26 cellular contexts compared by ENCODE assay signal in genomic region chr12:2190085-2190484, GRCh38.
DNase-seq lines count a peak whose midpoint lies in the region; ATAC-seq, FAIRE-seq and TF ChIP-seq lines count a peak whose summit lies in the region.
"Had no signal": no experiment of that assay in that cellular context is flagged by ENCODE, and none has a peak within 500 bp of the region (broad histone marks: within the 10 kb centered on the region; RNA-seq: fewer than 3 reads in every experiment).

No MANE protein-coding gene starts in this region.

- no peaks in the 10 kb centered on the region for H3K36me3 Mint-ChIP-seq in GM23338 (ENCODE audit: low read depth)
- H3K36me3 Mint-ChIP-seq: CD8-positive, alpha-beta T cell had no signal

- H3K79me2 ChIP-seq in GM23338 (replicated peaks; ENCODE audit: insufficient read depth) (no peaks in the 10 kb centered on the region), H1 (ENCODE audit: control insufficient read depth in 1 of 2, insufficient read depth in 2 of 2, low read length in 2 of 2) (no peaks in the 10 kb centered on the region)

- H3K4me1 Mint-ChIP-seq in GM23338 = peaks cover 57% of the 10 kb centered on the region

- H3K9me3 ChIP-seq in HUES48 (ENCODE audit: control insufficient read depth, insufficient read depth, low read length) (no peaks in the 10 kb centered on the region), H1 (ENCODE audit: insufficient read depth in 2 of 2, low read depth in 1 of 2, low read length in 1 of 2) (no peaks in the 10 kb centered on the region), ascending aorta (no peaks in the 10 kb centered on the region)
- H3K9me3 ChIP-seq: A549, Caco-2, HAP-1, MG63, Peyer's patch had no signal

- FAIRE-seq in H1 (lab: Jason Lieb, UNC) = peak; percentile 85
- FAIRE-seq: A549, GM12891, GM19239, HepG2, K562 had no signal

- TF ChIP-seq POLR2A in H1 (IDR thresholded peaks at IDR 0.05; ENCODE audit: control extremely low read depth in 1 of 2, low read depth in 2 of 2, low read length in 2 of 2) = no peak

- H2AFZ ChIP-seq in GM23338 = no peak overlapping the region
- H2AFZ ChIP-seq in H1 (ENCODE audit: low read length) = no peak overlapping the region

- no peak overlapping the region for H4K5ac ChIP-seq in H1 (ENCODE audit: insufficient read length, low read depth, low read length)

- peaks cover 18% of the 10 kb centered on the region for H3K4me1 ChIP-seq in GM23338 (ENCODE audit: insufficient read depth)
- peaks cover 32% of the 10 kb centered on the region for H3K4me1 ChIP-seq in HUES48 (ENCODE audit: control insufficient read depth, insufficient read depth, low read length)
- peaks cover 11 to 36% (median 23%) of the 10 kb centered on the region in 4 experiments for H3K4me1 ChIP-seq in H1 (replicated peaks in 1 of 4; ENCODE audit: control insufficient read depth in 3 of 4, insufficient read depth in 4 of 4, low read length in 3 of 4)
- H3K4me1 ChIP-seq in ascending aorta = peaks cover 0 to 8% of the 10 kb centered on the region in 2 donors
- H3K4me1 ChIP-seq: A549, HAP-1, Peyer's patch had no signal

- H3K23ac ChIP-seq in H1 (ENCODE audit: insufficient read length) = no peak overlapping the region

- H3K36me3 ChIP-seq in GM23338 (ENCODE audit: insufficient read depth) = no peaks in the 10 kb centered on the region
- H3K36me3 ChIP-seq in HUES48 (ENCODE audit: control insufficient read depth, insufficient read depth, low read length) = no peaks in the 10 kb centered on the region
- H3K36me3 ChIP-seq in H1 (ENCODE audit: control insufficient read depth in 2 of 4, insufficient read depth in 4 of 4, low read length in 3 of 4) = no peaks in the 10 kb centered on the region
- peaks cover 7 to 17% of the 10 kb centered on the region in 2 donors for H3K36me3 ChIP-seq in ascending aorta
- H3K36me3 ChIP-seq: HAP-1, MG63, Peyer's patch had no signal

- H3K9me3 Mint-ChIP-seq in GM23338 = no peaks in the 10 kb centered on the region
- H3K9me3 Mint-ChIP-seq: CD8-positive, alpha-beta T cell; HFFc6 had no signal

- H4K20me1 ChIP-seq in GM23338 (replicated peaks; ENCODE audit: insufficient read depth) (no peaks in the 10 kb centered on the region), H1 (replicated peaks in 1 of 2; ENCODE audit: control insufficient read depth in 1 of 2, insufficient read depth in 2 of 2, low read length in 2 of 2) (no peaks in the 10 kb centered on the region)

- H2BK15ac ChIP-seq in H1 (ENCODE audit: low read length) = no peak overlapping the region

- H3K4me2 ChIP-seq in GM23338 (peak overlapping the region; percentile 47), H1 (ENCODE audit: insufficient read depth in 1 of 2, low read depth in 2 of 2, low read length in 2 of 2) (peak overlapping the region; percentile 45 to 66)
- H3K4me2 ChIP-seq: A549 had no signal

- no peaks in the 10 kb centered on the region for H3K27me3 ChIP-seq in GM23338 (ENCODE audit: insufficient read depth)
- no peaks in the 10 kb centered on the region for H3K27me3 ChIP-seq in HUES48 (ENCODE audit: control insufficient read depth, insufficient read depth, low read length)
- H3K27me3 ChIP-seq in H1 (replicated peaks in 1 of 4; ENCODE audit: control insufficient read depth in 3 of 4, extremely low read depth in 1 of 4, insufficient read depth in 3 of 4, low read length in 3 of 4) = no peaks in the 10 kb centered on the region
- no peaks in the 10 kb centered on the region for H3K27me3 ChIP-seq in ascending aorta
- H3K27me3 ChIP-seq: MG63, Peyer's patch had no signal

- no peak overlapping the region for H3K9ac ChIP-seq in HUES48 (ENCODE audit: low read depth, low read length)
- no peak overlapping the region for H3K9ac ChIP-seq in H1 (replicated peaks in 1 of 4; ENCODE audit: extremely low read depth in 1 of 4, low read depth in 3 of 4, low read length in 3 of 4)

- DNase-seq in GM23338 (ENCODE audit: low spot score) (peak; percentile 82), H1 (ENCODE audit: low read depth in 1 of 2, low spot score in 2 of 2) (no peak), iPS-NIHi7 (ENCODE audit: extremely low spot score) (peak; percentile 57), ascending aorta (ENCODE audit: low spot score in 2 of 2) (no peak), DMS79 (lab: John Stamatoyannopoulos, UW) (no peak)
- DNase-seq in activated effector memory CD4-positive, alpha-beta T cell treated with anti-CD3 and anti-CD28 coated beads, Interleukin-2, amount 50 U/mL, for 16 hours = no peak
- DNase-seq: Caco-2; CD8-positive, alpha-beta T cell; GF-D8; HFFc6; MG63; NCI-H2029; NCI-H446; NCI-H524 treated with DMSO at 0.1 percent for 48 hours; Peyer's patch; SIG-M5 had no signal

- H3K4ac ChIP-seq in H1 (replicated peaks; ENCODE audit: insufficient read length, low read depth, low read length) = peak overlapping the region; percentile 5

- TF ChIP-seq CTCF in GM23338 (conservative IDR thresholded peaks at IDR 0.05; ENCODE audit: low read depth in 2 of 2) (no peak), H1 (IDR thresholded peaks at IDR 0.05; ENCODE audit: control extremely low read depth in 1 of 3, insufficient read depth in 1 of 3, low read depth in 1 of 3, low read length in 3 of 3) (no peak), ascending aorta (IDR thresholded peaks at IDR 0.05) (no peak)

- no peaks in the 10 kb centered on the region for H3K79me1 ChIP-seq in H1 (ENCODE audit: low read depth, low read length)

- no peaks in the 10 kb centered on the region for H3K9me2 ChIP-seq in GM23338 (ENCODE audit: insufficient read depth)

- H3K27ac ChIP-seq in GM23338 (ENCODE audit: low read depth) = peak overlapping the region; percentile 46; the same call in 1 of the 2 replicates
- H3K27ac ChIP-seq in HUES48 (ENCODE audit: low read depth, low read length) = no peak overlapping the region
- no peak overlapping the region for H3K27ac ChIP-seq in H1 (ENCODE audit: low read depth, low read length)
- H3K27ac ChIP-seq in ascending aorta = no peak overlapping the region
- H3K27ac ChIP-seq: A549, C4-2B, Peyer's patch, SK-N-MC had no signal

- no peak for TF ChIP-seq RAD21 in H1 (IDR thresholded peaks at IDR 0.05 in 1 of 2, conservative IDR thresholded peaks at IDR 0.05 in 1 of 2; ENCODE audit: low read depth in 2 of 2, low read length in 2 of 2)

- CTCF ChIA-PET in H1 (lab: Charles Lee; ENCODE audit: partially characterized antibody) = no interaction called here

- H3K18ac ChIP-seq in H1 (ENCODE audit: extremely low read depth, low read length) = peak overlapping the region; percentile 84; the same call in 1 of the 2 replicates

- H3K14ac ChIP-seq in H1 (ENCODE audit: insufficient read length) = no peak overlapping the region

- H3K4me3 ChIP-seq in GM23338 = no peak overlapping the region
- 0 out of 2 replicates have a peak overlapping the region, but pooled peaks have one; percentile 23 for H3K4me3 ChIP-seq in HUES48 (ENCODE audit: low read depth, low read length)
- peak overlapping the region in 1 of 4 experiments; percentile 13; a peak in 2 of 8 replicates for H3K4me3 ChIP-seq in H1 (ENCODE audit: extremely low read depth in 1 of 4, insufficient read depth in 2 of 4, low read depth in 3 of 4, low read length in 4 of 4)
- no peak overlapping the region for H3K4me3 ChIP-seq in ascending aorta
- H3K4me3 ChIP-seq: A549, HAP-1, K562, MG63, Peyer's patch, SK-N-MC had no signal

- TF ChIP-seq EP300 in H1 (IDR thresholded peaks at IDR 0.05; ENCODE audit: borderline replicate concordance in 1 of 2, low read depth in 2 of 2, low read length in 2 of 2) = no peak

- no peak overlapping the region for H4K8ac ChIP-seq in H1 (ENCODE audit: extremely low read depth, insufficient read depth, low read length)

- H2AK5ac ChIP-seq in H1 (ENCODE audit: low read depth, low read length) = peak overlapping the region; percentile 25; the same call in 1 of the 2 replicates

- peaks cover 12% of the 10 kb centered on the region for H3K27me3 Mint-ChIP-seq in GM23338 (ENCODE audit: insufficient read depth, low read depth, poor library complexity)

- peak overlapping the region; percentile 4; the same call in 1 of the 3 replicates for H3K4me3 Mint-ChIP-seq in GM23338
- H3K4me3 Mint-ChIP-seq: B cell; CD8-positive, alpha-beta T cell; HFFc6 had no signal

- H3K23me2 ChIP-seq in H1 (ENCODE audit: low read depth, low read length) = peaks cover 5% of the 10 kb centered on the region

- H3F3A ChIP-seq in GM23338 (replicated peaks; ENCODE audit: low read depth) = peaks cover 11% of the 10 kb centered on the region; the same call in 1 of the 2 replicates

- POLR2A ChIA-PET in H1 (lab: Charles Lee; ENCODE audit: partially characterized antibody) = interaction anchor here (1.1 kb wide), 1 partner anchor 8 kb away, joined by 4 read pairs; no protein-coding TSS in a partner anchor

- H2BK20ac ChIP-seq in H1 (ENCODE audit: low read length) = no peak overlapping the region

- H3K27ac Mint-ChIP-seq in GM23338 = peak overlapping the region; percentile 56; the same call in 1 of the 2 replicates
- H3K27ac Mint-ChIP-seq: B cell; CD8-positive, alpha-beta T cell; HFFc6 had no signal

- H2BK12ac ChIP-seq in H1 (ENCODE audit: low read depth, low read length) = peak overlapping the region; percentile 95

- H2BK5ac ChIP-seq in H1 (ENCODE audit: low read depth, low read length) = peak overlapping the region; percentile 99; the same call in 1 of the 2 replicates

- H3K56ac ChIP-seq in H1 (replicated peaks; ENCODE audit: insufficient read length, low read depth, low read length) = no peak overlapping the region

- peak overlapping the region; percentile 6 for H2BK120ac ChIP-seq in H1 (replicated peaks; ENCODE audit: low read depth, low read length)

- WGBS in H1 (ENCODE audit: extremely low coverage in 1 of 2, insufficient coverage in 1 of 2, insufficient read length in 1 of 2, insufficient replicate concordance in 2 of 2, low coverage in 1 of 2, low lambda C conversion rate in 2 of 2, missing lambda C conversion rate in 1 of 2), 2 experiments = 24% methylated on average over 9 of the region's 9 CpGs; no CpG with 5 or more reads in 1 of the 2 experiments

- peak; percentile 81 for ATAC-seq in GM23338
- ATAC-seq: A549; CD8-positive, alpha-beta T cell; HepG2; K562 had no signal

- H4K91ac ChIP-seq in H1 (replicated peaks; ENCODE audit: insufficient read length, low read length) = peak overlapping the region; percentile 99

- intact Hi-C loops in ascending aorta (cut with DNase I) = loop anchor here (5.0 kb wide), 1 partner anchor 53 kb away; no protein-coding TSS in a partner anchor

TF ChIP-seq in GM23338, 12 proteins besides CTCF, POLR2A, EP300 and RAD21 (continues in another document):
- TF ChIP-seq EZH2phosphoT487 (IDR thresholded peaks at IDR 0.05; ENCODE audit: unreplicated experiment) = no peak
- no peak for TF ChIP-seq NANOG (IDR thresholded peaks at IDR 0.05; ENCODE audit: borderline replicate concordance)
- TF ChIP-seq CREB1 (CRISPR knock-in tag; IDR thresholded peaks at IDR 0.05; ENCODE audit: low read depth) = no peak
- TF ChIP-seq POLR2AphosphoS5 (IDR thresholded peaks at IDR 0.05; ENCODE audit: low read depth) = no peak
- no peak for TF ChIP-seq EZH2 (IDR thresholded peaks at IDR 0.05; ENCODE audit: low read depth, unreplicated experiment)

TF ChIP-seq in H1, 55 proteins besides CTCF, POLR2A, EP300 and RAD21 (continues in another document):
- TF ChIP-seq TBP (IDR thresholded peaks at IDR 0.05; ENCODE audit: low read depth, low read length) (no peak), SP2 (IDR thresholded peaks at IDR 0.05; ENCODE audit: low read length) (no peak), TCF12 (IDR thresholded peaks at IDR 0.05; ENCODE audit: low read depth, low read length) (no peak), YY1 (IDR thresholded peaks at IDR 0.05; ENCODE audit: low read depth, low read length) (0 out of 2 replicates have a peak, but pooled peaks have one; percentile 25)

Comparison
In these comparisons a context has a peak if more than half of its experiments do, and no peak if none do; other contexts are left out.
1. DNase-seq: peak in GM23338 (single experiment) and iPS-NIHi7 (single experiment); none in H1 (0 of 2), activated effector memory CD4-positive, alpha-beta T cell treated with anti-CD3 and anti-CD28 coated beads, Interleukin-2, amount 50 U/mL, for 16 hours (single experiment), ascending aorta (0 of 2) and DMS79 (single experiment).